8 cellular contexts compared by ENCODE assay signal in genomic region chr16:30660424-30661251, GRCh38. TPM values are rescaled to one million over a fixed set of nuclear protein-coding genes. Genes with fewer than 3 reads are reported as not detected.
DNase-seq lines count a peak whose midpoint lies in the region; ATAC-seq and TF ChIP-seq lines count a peak whose summit lies in the region.

No MANE protein-coding gene starts in this region.

- CTCF ChIA-PET in HEK293 (lab: Yijun Ruan, JAX), result interaction anchor here (0.6 to 4.1 kb wide), 5 partner anchors 11 to 500 kb away, joined by 3 to 43 read pairs (median 4); no protein-coding TSS in a partner anchor

- no peaks in the 10 kb centered on the region for H3K9me3 Mint-ChIP-seq in dendritic cell treated with granulocyte-macrophage colony-stimulating factor and Interleukin-4, amounts not matched to agents 40 ng/mL and 50 ng/mL, for 4 days

- no peak for TF ChIP-seq EP300 in tibial nerve (IDR thresholded peaks at IDR 0.05)

- peak overlapping the region; percentile 57 for H3K27ac Mint-ChIP-seq in dendritic cell treated with granulocyte-macrophage colony-stimulating factor and Interleukin-4, amounts not matched to agents 40 ng/mL and 50 ng/mL, for 4 days

- intact Hi-C loops in dendritic cell treated with granulocyte-macrophage colony-stimulating factor and Interleukin-4, amounts not matched to agents 40 ng/mL and 50 ng/mL, for 4 days (cut with micrococcal nuclease), result no loop called here

- POLR2A ChIA-PET in HEK293 (lab: Yijun Ruan, JAX), result interaction anchor here (0.6 to 2.6 kb wide), 7 partner anchors 10 to 291 kb away, joined by 3 to 29 read pairs (median 7); partner anchors contain the start of genes PRR14, SRCAP and ZNF689

- no peak for TF ChIP-seq POLR2A in tibial nerve (IDR thresholded peaks at IDR 0.05)

- H3K4me1 Mint-ChIP-seq in dendritic cell treated with granulocyte-macrophage colony-stimulating factor and Interleukin-4, amounts not matched to agents 40 ng/mL and 50 ng/mL, for 4 days (ENCODE audit: low read depth), result peaks cover 68% of the 10 kb centered on the region

- WGBS in tibial nerve, 2 donors, result 34 to 36% methylated on average over 21 of the region's 21 CpGs

- peaks cover 91% of the 10 kb centered on the region for H3K36me3 Mint-ChIP-seq in dendritic cell treated with granulocyte-macrophage colony-stimulating factor and Interleukin-4, amounts not matched to agents 40 ng/mL and 50 ng/mL, for 4 days (ENCODE audit: low read depth)

- TF ChIP-seq CTCF in HEK293 (tag by site-specific recombination; IDR thresholded peaks at IDR 0.05) (no peak), tibial nerve (IDR thresholded peaks at IDR 0.05) (no peak)

- H3K4me3 ChIP-seq in HEK293 (ENCODE audit: low read depth, low read length) (peak overlapping the region; percentile 91), neuron (ENCODE audit: low read length) (peak overlapping the region; percentile 63), tibial nerve (peak overlapping the region; percentile 83 to 100 (median 91))

- H3K27me3 ChIP-seq in neuron (ENCODE audit: insufficient read depth, low read length) (no peaks in the 10 kb centered on the region), tibial nerve (no peaks in the 10 kb centered on the region)

- peak; percentile 64 to 67 for DNase-seq in activated CD4-positive, alpha-beta T cell treated with anti-CD3 and anti-CD28 coated beads for 24 hours (ENCODE audit: low read depth in 2 of 2)
- DNase-seq in tibial nerve (ENCODE audit: low spot score in 2 of 2) (no peak), cerebellum (ENCODE audit: low spot score) (no peak), T1000 (lab: John Stamatoyannopoulos, UW) (no peak)

- peak overlapping the region; percentile 85 for H3K4me3 Mint-ChIP-seq in dendritic cell treated with granulocyte-macrophage colony-stimulating factor and Interleukin-4, amounts not matched to agents 40 ng/mL and 50 ng/mL, for 4 days

- peaks cover 34 to 68% of the 10 kb centered on the region in 2 experiments; a peak in 2 of 3 replicates for H3K36me3 ChIP-seq in HEK293 (ENCODE audit: control insufficient read depth in 2 of 2, insufficient read depth in 1 of 2, low read length in 2 of 2)
- peaks cover 49% of the 10 kb centered on the region for H3K36me3 ChIP-seq in neuron (ENCODE audit: insufficient read depth, low read length)
- peaks cover 5 to 62% (median 7%) of the 10 kb centered on the region in 3 donors for H3K36me3 ChIP-seq in tibial nerve

- ATAC-seq in HG02973 (IDR thresholded peaks at IDR 0.05; ENCODE audit: unreplicated experiment), result no peak

- H3K4me1 ChIP-seq in HEK293 (ENCODE audit: control insufficient read depth, insufficient read depth, low read length) (peaks cover 7% of the 10 kb centered on the region), neuron (ENCODE audit: insufficient read depth, low read length) (peaks cover 30% of the 10 kb centered on the region), tibial nerve (peaks cover 0 to 69% (median 34%) of the 10 kb centered on the region in 4 donors)

- H2AFZ ChIP-seq in neuron (ENCODE audit: low read depth, low read length), result no peak overlapping the region

- no peaks in the 10 kb centered on the region for H3K27me3 Mint-ChIP-seq in dendritic cell treated with granulocyte-macrophage colony-stimulating factor and Interleukin-4, amounts not matched to agents 40 ng/mL and 50 ng/mL, for 4 days

- H3K27ac ChIP-seq in HEK293 (ENCODE audit: extremely low read depth, low read depth, low read length) (peak overlapping the region; percentile 95), tibial nerve (peak overlapping the region in 3 of 4 donors; percentile 94 to 100 (median 99))

- H3K9me3 ChIP-seq in HEK293 (ENCODE audit: control insufficient read depth, insufficient read depth, low read depth, low read length) (no peaks in the 10 kb centered on the region), neuron (ENCODE audit: low read length) (no peaks in the 10 kb centered on the region), tibial nerve (no peaks in the 10 kb centered on the region)

TF ChIP-seq in HEK293, 187 proteins besides CTCF, POLR2A, EP300 and RAD21:
- TF ChIP-seq HOXD13 (CRISPR knock-in tag; IDR thresholded peaks at IDR 0.05; ENCODE audit: borderline replicate concordance) (no peak), ZNF37A (tag by site-specific recombination; IDR thresholded peaks at IDR 0.05) (no peak), ZNF146 (tag by site-specific recombination; IDR thresholded peaks at IDR 0.05) (no peak), KLF16 (tag by site-specific recombination; IDR thresholded peaks at IDR 0.05) (0 out of 2 replicates have a peak, but pooled peaks have one; percentile 17), ZFP69B (tag by site-specific recombination; IDR thresholded peaks at IDR 0.05) (no peak), PRDM10 (tag by site-specific recombination; IDR thresholded peaks at IDR 0.05) (no peak), ZNF335 (tag by site-specific recombination; conservative IDR thresholded peaks at IDR 0.05) (peak; percentile 92), KLF1 (tag by site-specific recombination; IDR thresholded peaks at IDR 0.05) (no peak), ZIC2 (tag by site-specific recombination; IDR thresholded peaks at IDR 0.05) (0 out of 2 replicates have a peak, but pooled peaks have one; percentile 11), ZNF510 (tag by site-specific recombination; IDR thresholded peaks at IDR 0.05; ENCODE audit: insufficient replicate concordance) (no peak), HOXA7 (CRISPR knock-in tag; IDR thresholded peaks at IDR 0.05; ENCODE audit: borderline replicate concordance) (no peak), ZNF692 (tag by site-specific recombination; IDR thresholded peaks at IDR 0.05) (no peak), ZNF701 (tag by site-specific recombination; IDR thresholded peaks at IDR 0.05) (no peak), ZNF362 (tag by site-specific recombination; IDR thresholded peaks at IDR 0.05) (no peak), ZNF394 (tag by site-specific recombination; IDR thresholded peaks at IDR 0.05; ENCODE audit: borderline replicate concordance) (0 out of 2 replicates have a peak, but pooled peaks have one; percentile 12), ZNF629 (tag by site-specific recombination; IDR thresholded peaks at IDR 0.05) (no peak), ZXDB (tag by site-specific recombination; IDR thresholded peaks at IDR 0.05) (no peak)

RNA-seq across cellular contexts. Expression of gene FBRS, which starts 2.4 kb away (rescaled TPM):
- total RNA-seq in tibial nerve (10 to 100 TPM; 26.2 to 46.8 (median 31.7) TPM), cerebellum (16.6 TPM)

RNA-seq across cellular contexts. Expression of gene PRR14, which starts 9.9 kb away (rescaled TPM):
- 10 to 100 TPM; 37.4 to 43.7 (median 40.1) TPM for total RNA-seq in tibial nerve
- total RNA-seq in cerebellum, result 8.4 TPM

RNA-seq across cellular contexts. Expression of gene SRCAP, which starts 38.3 kb away (rescaled TPM):
- total RNA-seq in tibial nerve (10 to 100 TPM; 17.2 to 42.6 (median 31.0) TPM), cerebellum (33.2 TPM)

RNA-seq across cellular contexts. Expression of gene ZNF689, which starts 50.4 kb away (rescaled TPM):
- total RNA-seq in tibial nerve, result 10 to 100 TPM in 2 of 4 donors, 1 to 10 TPM in 2; 7.8 to 11.7 (median 10.0) TPM
- total RNA-seq in cerebellum, result 7.2 TPM

Comparison
In these comparisons a context has a peak if more than half of its experiments do, and no peak if none do; other contexts are left out.
1. DNase-seq: peak in activated CD4-positive, alpha-beta T cell treated with anti-CD3 and anti-CD28 coated beads for 24 hours (2 of 2); none in tibial nerve (0 of 2), cerebellum (single experiment) and T1000 (single experiment).
2. Peak in every context shown above with its lines, with median percentiles within 50 percentile points of each other: H3K4me3 ChIP-seq.